Comparison of ENCODE assay signal across 16 cellular contexts in genomic region chr4:4269856-4270255, GRCh38. TPM values are rescaled to one million over a fixed set of nuclear protein-coding genes. Genes with fewer than 3 reads are reported as not detected.
A peak's percentile ranks its signal among the peaks of the same experiment; 100 is the strongest.
DNase-seq lines count a peak whose midpoint lies in the region; ATAC-seq and TF ChIP-seq lines count a peak whose summit lies in the region.
"Had no signal": no experiment of that assay in that cellular context is flagged by ENCODE, and none has a peak within 500 bp of the region (broad histone marks: within the 10 kb centered on the region; RNA-seq: fewer than 3 reads in every experiment).

No MANE protein-coding gene starts in this region.

- H3K79me2 ChIP-seq in hepatocyte, result no peaks in the 10 kb centered on the region

- CTCF ChIA-PET in T-cell (lab: Charles Lee), result interaction anchor here in 1 of 2 donors (0.6 to 2.1 kb wide), 2 partner anchors 9 to 33 kb away, joined by 3 to 11 read pairs; no protein-coding TSS in a partner anchor

- H3K9me3 ChIP-seq in skeletal muscle satellite cell (replicated peaks; ENCODE audit: low read length) (no peaks in the 10 kb centered on the region), WERI-Rb-1 (ENCODE audit: severe bottlenecking) (no peaks in the 10 kb centered on the region), hepatocyte (ENCODE audit: low read depth) (no peaks in the 10 kb centered on the region)
- H3K9me3 ChIP-seq: esophagus muscularis mucosa, tibial nerve had no signal

- H3K27me3 ChIP-seq in skeletal muscle satellite cell (ENCODE audit: control insufficient read depth, insufficient read depth, low read length) (no peaks in the 10 kb centered on the region), WERI-Rb-1 (ENCODE audit: insufficient read depth, low read depth, severe bottlenecking) (no peaks in the 10 kb centered on the region), hepatocyte (no peaks in the 10 kb centered on the region)
- H3K27me3 ChIP-seq: esophagus muscularis mucosa, tibial nerve had no signal

- peaks cover 8% of the 10 kb centered on the region for H3K4me1 ChIP-seq in skeletal muscle satellite cell (ENCODE audit: control insufficient read depth, insufficient read depth, low read length)
- H3K4me1 ChIP-seq in hepatocyte (ENCODE audit: insufficient read depth), result no peaks in the 10 kb centered on the region
- H3K4me1 ChIP-seq: esophagus muscularis mucosa, tibial nerve had no signal

- peaks cover 34% of the 10 kb centered on the region for H3K36me3 ChIP-seq in skeletal muscle satellite cell (ENCODE audit: insufficient read depth, low read length)
- H3K36me3 ChIP-seq in WERI-Rb-1, result peaks cover 57% of the 10 kb centered on the region
- no peaks in the 10 kb centered on the region for H3K36me3 ChIP-seq in hepatocyte (replicated peaks; ENCODE audit: insufficient read depth, low read depth)

- no peak for TF ChIP-seq CTCF in WERI-Rb-1 (IDR thresholded peaks at IDR 0.05; ENCODE audit: low read depth, low read length)
- TF ChIP-seq CTCF in hepatocyte (IDR thresholded peaks at IDR 0.05; ENCODE audit: poor library complexity), result no peak

- H3K4me3 Mint-ChIP-seq in T-cell, result peak overlapping the region; percentile 47 to 75 (median 75)

- H3K27me3 Mint-ChIP-seq in T-cell, result no peaks in the 10 kb centered on the region

- H3K27ac ChIP-seq in WERI-Rb-1, result no peak overlapping the region
- H3K27ac ChIP-seq in hepatocyte, result no peak overlapping the region
- H3K27ac ChIP-seq: esophagus muscularis mucosa, KMS-11 had no signal

- POLR2A ChIA-PET in T-cell (lab: Charles Lee), result interaction anchor here in 1 of 2 donors (0.7 kb wide), 1 partner anchor 22 kb away, joined by 8 read pairs; the partner anchor contains the start of gene TMEM128

- H3K9me2 ChIP-seq in hepatocyte (replicated peaks; ENCODE audit: insufficient read depth), result no peaks in the 10 kb centered on the region

- no peaks in the 10 kb centered on the region for H3K9me3 Mint-ChIP-seq in T-cell

- WGBS in hepatocyte (ENCODE audit: low lambda C conversion rate, missing lambda C conversion rate), result 92% methylated on average over 4 of the region's 4 CpGs

- H3K4me3 ChIP-seq in skeletal muscle satellite cell (ENCODE audit: low read length) (no peak overlapping the region), WERI-Rb-1 (ENCODE audit: low read depth, low read length) (no peak overlapping the region), hepatocyte (no peak overlapping the region)
- H3K4me3 ChIP-seq: esophagus muscularis mucosa, tibial nerve had no signal

- H3K4me1 Mint-ChIP-seq in T-cell, result peaks cover 6 to 52% (median 37%) of the 10 kb centered on the region in 3 donors

- H3K36me3 Mint-ChIP-seq in T-cell, result peaks cover 50% of the 10 kb centered on the region

- H3K4me2 ChIP-seq in skeletal muscle satellite cell (ENCODE audit: low read length), result peak overlapping the region; percentile 11
- no peak overlapping the region for H3K4me2 ChIP-seq in hepatocyte
- H3K4me2 ChIP-seq: KMS-11 had no signal

- H3K9ac ChIP-seq in skeletal muscle satellite cell (ENCODE audit: low read depth, low read length), result no peak overlapping the region
- H3K9ac ChIP-seq: KMS-11 had no signal

- peak; percentile 46 to 82 (median 78) for ATAC-seq in T-cell (replicated peaks in 1 of 4)
- no peak for ATAC-seq in GM18498 (IDR thresholded peaks at IDR 0.05; ENCODE audit: unreplicated experiment)

- peak overlapping the region; percentile 92 to 95 for H3K27ac Mint-ChIP-seq in T-cell

- DNase-seq in activated effector memory CD4-positive, alpha-beta T cell treated with Interleukin-2 at 50 U/mL for 16 hours, result peak; percentile 36
- no peak for DNase-seq in activated effector memory CD4-positive, alpha-beta T cell treated with anti-CD3 and anti-CD28 coated beads, Interleukin-2, amount 50 U/mL, for 16 hours
- peak in 31 of 34 experiments; percentile 6 to 55 (median 30) for DNase-seq in T-cell
- peak; percentile 87 for DNase-seq in dermis blood vessel endothelial cell
- no peak for DNase-seq in WERI-Rb-1
- DNase-seq in hepatocyte (ENCODE audit: low spot score), result no peak
- DNase-seq: activated naive CD4-positive, alpha-beta T cell; GF-D8; NCI-H524 had no signal

- H2AFZ ChIP-seq in hepatocyte, result no peak overlapping the region

- H4K20me1 ChIP-seq in hepatocyte (ENCODE audit: insufficient read depth, poor library complexity, severe bottlenecking), result no peaks in the 10 kb centered on the region

RNA-seq across cellular contexts. Expression of gene LYAR, which starts 20.1 kb away (rescaled TPM):
- total RNA-seq in T-cell, result 10 to 100 TPM; 21.0 to 46.3 (median 31.7) TPM
- total RNA-seq in dermis blood vessel endothelial cell, result 18.2 and 18.9 TPM in 2 replicates
- total RNA-seq in skeletal muscle satellite cell (2012; rRNA removed), result 19.2 and 28.6 TPM in 2 replicates
- 12.2 and 12.9 TPM in 2 replicates for total RNA-seq in hepatocyte
- polyA plus RNA-seq in hepatocyte, result 6.7 and 8.6 TPM in 2 replicates

RNA-seq across cellular contexts. Expression of gene ZBTB49, which starts 20.2 kb away (rescaled TPM):
- total RNA-seq in T-cell (10 to 100 TPM in 3 of 5 donors, 1 to 10 TPM in 2; 7.9 to 17.1 (median 11.4) TPM), dermis blood vessel endothelial cell (4.0 and 4.1 TPM in 2 replicates), hepatocyte (2.4 and 3.3 TPM in 2 replicates)
- total RNA-seq in skeletal muscle satellite cell (2012; rRNA removed), result 3.5 and 4.8 TPM in 2 replicates
- 2.2 and 3.5 TPM in 2 replicates for polyA plus RNA-seq in hepatocyte

RNA-seq across cellular contexts. Expression of gene TMEM128, which starts 21.8 kb away (rescaled TPM):
- 10 to 100 TPM in 4 of 5 donors, 1 to 10 TPM in 1; 9.9 to 22.8 (median 16.7) TPM for total RNA-seq in T-cell
- total RNA-seq in dermis blood vessel endothelial cell, result 13.1 and 15.8 TPM in 2 replicates
- total RNA-seq in skeletal muscle satellite cell (2012; rRNA removed), result 16.4 and 21.3 TPM in 2 replicates
- 27.3 and 37.1 TPM in 2 replicates for total RNA-seq in hepatocyte
- polyA plus RNA-seq in hepatocyte, result 29.9 and 37.9 TPM in 2 replicates

RNA-seq across cellular contexts. Expression of gene OTOP1, which starts 43.1 kb away (rescaled TPM):
- not detected for total RNA-seq in T-cell
- not detected in 2 replicates for total RNA-seq in dermis blood vessel endothelial cell
- total RNA-seq in skeletal muscle satellite cell (2012; rRNA removed), result not detected in 2 replicates
- total RNA-seq in hepatocyte, result not detected in 2 replicates
- not detected in 2 replicates for polyA plus RNA-seq in hepatocyte
- total RNA-seq: esophagus muscularis mucosa, kidney, osteoblast, tibial nerve had no signal

Comparison
In these comparisons a context has a peak if more than half of its experiments do, and no peak if none do; other contexts are left out.
1. DNase-seq: peak in activated effector memory CD4-positive, alpha-beta T cell treated with Interleukin-2 at 50 U/mL for 16 hours (single experiment), T-cell (31 of 34) and dermis blood vessel endothelial cell (single experiment); none in activated effector memory CD4-positive, alpha-beta T cell treated with anti-CD3 and anti-CD28 coated beads, Interleukin-2, amount 50 U/mL, for 16 hours (single experiment), WERI-Rb-1 (single experiment) and hepatocyte (single experiment).